Comparison of ENCODE assay signal across 1 cellular context in the genomic region with DNA sequence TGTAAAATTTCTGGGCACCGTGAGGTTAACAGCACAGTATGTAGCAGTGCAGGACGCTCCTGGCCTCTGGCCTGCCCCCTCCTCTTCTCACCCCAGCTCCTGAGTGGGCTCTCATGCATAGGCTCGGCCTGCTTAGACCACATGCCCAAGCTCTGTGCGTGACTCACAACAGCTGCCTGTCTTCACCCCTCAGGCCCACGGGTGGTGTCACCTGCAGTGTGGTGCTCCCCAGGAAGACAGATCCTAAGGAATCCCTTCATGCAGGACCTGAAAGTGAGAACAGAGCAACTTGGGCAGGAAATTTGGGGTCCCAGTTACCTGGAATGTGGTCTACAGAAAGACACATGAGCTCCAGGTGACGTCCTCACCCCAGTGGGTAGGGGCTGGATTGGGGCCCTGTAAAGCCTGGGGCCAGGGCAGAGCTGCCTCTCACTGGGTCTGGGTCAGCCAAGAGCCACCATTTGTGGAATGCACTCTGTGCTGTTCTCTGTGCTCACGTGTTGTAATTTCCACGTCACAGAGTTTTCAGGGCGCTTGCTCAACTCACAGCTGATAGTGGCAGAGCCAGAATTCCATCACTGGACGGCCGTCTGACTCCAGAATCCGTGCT.
TF ChIP-seq lines count a peak whose summit lies in the region.

No MANE protein-coding gene starts in this region.

TF ChIP-seq in liver, 16 proteins besides CTCF, POLR2A, EP300 and RAD21 (continued from another document):
- TF ChIP-seq, protein P1, sequence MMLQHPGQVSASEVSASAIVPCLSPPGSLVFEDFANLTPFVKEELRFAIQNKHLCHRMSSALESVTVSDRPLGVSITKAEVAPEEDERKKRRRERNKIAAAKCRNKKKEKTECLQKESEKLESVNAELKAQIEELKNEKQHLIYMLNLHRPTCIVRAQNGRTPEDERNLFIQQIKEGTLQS (IDR thresholded peaks at IDR 0.05), result no peak
- TF ChIP-seq SP1 (IDR thresholded peaks at IDR 0.05), result no peak
